Comparison of ENCODE assay signal across 13 cellular contexts in genomic region chr1:151905443-151906323, GRCh38. TPM values are rescaled to one million over a fixed set of nuclear protein-coding genes. Genes with fewer than 3 reads are reported as not detected.
DNase-seq lines count a peak whose midpoint lies in the region; ATAC-seq and TF ChIP-seq lines count a peak whose summit lies in the region.
"Not testable (repeated sequence)": the region's sequence is repeated elsewhere in the genome, so short reads cannot be mapped to it uniquely, and the experiment has no call there.
"Had no signal": no experiment of that assay in that cellular context is flagged by ENCODE, and none has a peak within 500 bp of the region (broad histone marks: within the 10 kb centered on the region; RNA-seq: fewer than 3 reads in every experiment).

No MANE protein-coding gene starts in this region.

- H3K27ac Mint-ChIP-seq in activated T-helper 1 cell treated with anti-CD3 and anti-CD28 coated beads, Interleukin-12 subunit alpha, Interleukin-12 subunit beta, Interleukin-2, Interleukin-4 antibody, amounts not matched to agents 30 ng/mL and 10 ng/mL and 1 ng/mL, durations not matched to agents 14 hours and 24 hours and 36 hours: peak overlapping the region; percentile 97
- peak overlapping the region; percentile 68 to 82 for H3K27ac Mint-ChIP-seq in natural killer cell

- not testable (repeated sequence) for TF ChIP-seq CTCF in AG04450 (IDR thresholded peaks at IDR 0.05; ENCODE audit: low read depth, low read length); WERI-Rb-1 (IDR thresholded peaks at IDR 0.05; ENCODE audit: low read depth, low read length); fibroblast of the aortic adventitia (IDR thresholded peaks at IDR 0.05; ENCODE audit: insufficient read depth, low read length); natural killer cell (IDR thresholded peaks at IDR 0.05)

- H3K27me3 Mint-ChIP-seq in activated T-helper 1 cell treated with anti-CD3 and anti-CD28 coated beads, Interleukin-12 subunit alpha, Interleukin-12 subunit beta, Interleukin-2, Interleukin-4 antibody, amounts not matched to agents 30 ng/mL and 10 ng/mL and 1 ng/mL, durations not matched to agents 14 hours and 24 hours and 36 hours (ENCODE audit: insufficient read depth); natural killer cell (ENCODE audit: low read depth in 2 of 2): not testable (repeated sequence)

- not testable (repeated sequence) for DNase-seq in AG04450 (ENCODE audit: low read depth, low spot score); activated T-helper 1 cell treated with anti-CD3 and anti-CD28 coated beads, Interleukin-12 subunit alpha, Interleukin-12 subunit beta, Interleukin-2, Interleukin-4 antibody, amounts not matched to agents 30 ng/mL and 10 ng/mL and 1 ng/mL, durations not matched to agents 14 hours and 24 hours and 36 hours (ENCODE audit: low spot score); natural killer cell
- peak in 73 of 76 experiments; percentile 8 to 82 (median 43) for DNase-seq in HUDEP-2 (lab: John Stamatoyannopoulos, UW; ENCODE audit: unreplicated experiment in 76 of 76)
- DNase-seq in WERI-Rb-1: peak; percentile 87
- peak; percentile 22 for DNase-seq in astrocyte of the hippocampus (ENCODE audit: low read depth, low spot score)
- DNase-seq in fibroblast of the aortic adventitia (ENCODE audit: low read depth): peak; percentile 54
- peak; percentile 44 for DNase-seq in stimulated activated CD8-positive, alpha-beta memory T cell treated with anti-CD3 and anti-CD28 coated beads, Interleukin-4, amount 100 ng/mL, for 48 hours

- not testable (repeated sequence) for ATAC-seq in natural killer cell

- not testable (repeated sequence) for H3K36me3 ChIP-seq in WERI-Rb-1

- H3K4me1 Mint-ChIP-seq in activated T-helper 1 cell treated with anti-CD3 and anti-CD28 coated beads, Interleukin-12 subunit alpha, Interleukin-12 subunit beta, Interleukin-2, Interleukin-4 antibody, amounts not matched to agents 30 ng/mL and 10 ng/mL and 1 ng/mL, durations not matched to agents 14 hours and 24 hours and 36 hours (ENCODE audit: low read depth): peaks cover 49% of the 10 kb centered on the region
- H3K4me1 Mint-ChIP-seq in natural killer cell: peaks cover 38 to 40% of the 10 kb centered on the region in 2 donors

- intact Hi-C loops in activated T-helper 1 cell treated with anti-CD3 and anti-CD28 coated beads, Interleukin-12 subunit alpha, Interleukin-12 subunit beta, Interleukin-2, Interleukin-4 antibody, amounts not matched to agents 30 ng/mL and 10 ng/mL and 1 ng/mL, durations not matched to agents 14 hours and 24 hours and 36 hours (cut with micrococcal nuclease): loop anchor here (5.0 kb wide), 1 partner anchor 293 kb away; the partner anchor contains the start of gene SNX27
- intact Hi-C loops in natural killer cell (cut with micrococcal nuclease): loop anchor here (5.0 kb wide), 1 partner anchor 42 kb away; no protein-coding TSS in a partner anchor

- CTCF ChIA-PET in AG04450 (lab: Charles Lee): interaction anchor here (1.0 kb wide), 1 partner anchor 108 kb away, joined by 3 read pairs; no protein-coding TSS in a partner anchor

- H3K27ac ChIP-seq in AG04450 (ENCODE audit: low read depth, low read length): peak overlapping the region; percentile 39
- peak overlapping the region; percentile 44 for H3K27ac ChIP-seq in WERI-Rb-1

- H3K4me3 Mint-ChIP-seq in activated T-helper 1 cell treated with anti-CD3 and anti-CD28 coated beads, Interleukin-12 subunit alpha, Interleukin-12 subunit beta, Interleukin-2, Interleukin-4 antibody, amounts not matched to agents 30 ng/mL and 10 ng/mL and 1 ng/mL, durations not matched to agents 14 hours and 24 hours and 36 hours: peak overlapping the region; percentile 73
- H3K4me3 Mint-ChIP-seq in natural killer cell: peak overlapping the region; percentile 43

- not testable (repeated sequence) for H3K4me3 ChIP-seq in AG04450 (ENCODE audit: low read depth, low read length); WERI-Rb-1 (ENCODE audit: low read depth, low read length); fibroblast of the aortic adventitia (ENCODE audit: low read depth, low read length)

- peaks cover 50% of the 10 kb centered on the region for H3K9me3 Mint-ChIP-seq in activated T-helper 1 cell treated with anti-CD3 and anti-CD28 coated beads, Interleukin-12 subunit alpha, Interleukin-12 subunit beta, Interleukin-2, Interleukin-4 antibody, amounts not matched to agents 30 ng/mL and 10 ng/mL and 1 ng/mL, durations not matched to agents 14 hours and 24 hours and 36 hours
- not testable (repeated sequence) for H3K9me3 Mint-ChIP-seq in natural killer cell

- POLR2A ChIA-PET in AG04450 (lab: Yijun Ruan, JAX): not testable (repeated sequence)

- peaks cover 60% of the 10 kb centered on the region for H3K36me3 Mint-ChIP-seq in activated T-helper 1 cell treated with anti-CD3 and anti-CD28 coated beads, Interleukin-12 subunit alpha, Interleukin-12 subunit beta, Interleukin-2, Interleukin-4 antibody, amounts not matched to agents 30 ng/mL and 10 ng/mL and 1 ng/mL, durations not matched to agents 14 hours and 24 hours and 36 hours (ENCODE audit: low read depth)
- H3K36me3 Mint-ChIP-seq in natural killer cell: peaks cover 12% of the 10 kb centered on the region

- H3K9me3 ChIP-seq in AG04450 (ENCODE audit: control insufficient read depth, insufficient read depth, low read length) (peaks cover 22% of the 10 kb centered on the region), WERI-Rb-1 (ENCODE audit: severe bottlenecking) (peaks cover 62% of the 10 kb centered on the region)

- not testable (repeated sequence) for H3K27me3 ChIP-seq in AG04450 (ENCODE audit: control insufficient read depth, insufficient read depth, low read length)
- H3K27me3 ChIP-seq in WERI-Rb-1 (ENCODE audit: insufficient read depth, low read depth, severe bottlenecking): peaks cover 21% of the 10 kb centered on the region

RNA-seq across cellular contexts. Expression of gene THEM4, which starts 3.6 kb away (rescaled TPM):
- 20.3 and 24.8 TPM in 2 replicates for polyA plus RNA-seq in AG04450 (2011; rRNA removed)
- 6.6 and 8.3 TPM in 2 replicates for polyA minus RNA-seq in AG04450 (2011; rRNA and poly(A)+ RNA removed)
- 24.7 and 27.5 TPM in 2 replicates for total RNA-seq in activated T-helper 1 cell treated with anti-CD3 and anti-CD28 coated beads, Interleukin-12 subunit alpha, Interleukin-12 subunit beta, Interleukin-2, Interleukin-4 antibody, amounts not matched to agents 30 ng/mL and 10 ng/mL and 1 ng/mL, durations not matched to agents 14 hours and 24 hours and 36 hours
- total RNA-seq in fibroblast of the aortic adventitia (ENCODE audit: low replicate concordance): 6.3 and 18.3 TPM in 2 replicates
- total RNA-seq in natural killer cell: 10 to 100 TPM; 11.9 to 16.2 (median 15.5) TPM

RNA-seq across cellular contexts. Expression of gene THEM5, which starts 52.2 kb away (rescaled TPM):
- not detected in 2 replicates for polyA plus RNA-seq in AG04450 (2011; rRNA removed)
- polyA minus RNA-seq in AG04450 (2011; rRNA and poly(A)+ RNA removed): not detected in 2 replicates
- not detected in 2 replicates for total RNA-seq in activated T-helper 1 cell treated with anti-CD3 and anti-CD28 coated beads, Interleukin-12 subunit alpha, Interleukin-12 subunit beta, Interleukin-2, Interleukin-4 antibody, amounts not matched to agents 30 ng/mL and 10 ng/mL and 1 ng/mL, durations not matched to agents 14 hours and 24 hours and 36 hours
- total RNA-seq in fibroblast of the aortic adventitia (ENCODE audit: low replicate concordance) (not detected in 2 replicates), natural killer cell (under 1 TPM in 1 of 3 donors, not detected in 2; 0.52 TPM)
- total RNA-seq: epithelial cell of proximal tubule, mononuclear cell, subcutaneous adipose tissue had no signal
- polyA plus RNA-seq: CD14-positive monocyte, heart left ventricle had no signal
